ENCODE assay signal across 11 cellular contexts in the genomic region with DNA sequence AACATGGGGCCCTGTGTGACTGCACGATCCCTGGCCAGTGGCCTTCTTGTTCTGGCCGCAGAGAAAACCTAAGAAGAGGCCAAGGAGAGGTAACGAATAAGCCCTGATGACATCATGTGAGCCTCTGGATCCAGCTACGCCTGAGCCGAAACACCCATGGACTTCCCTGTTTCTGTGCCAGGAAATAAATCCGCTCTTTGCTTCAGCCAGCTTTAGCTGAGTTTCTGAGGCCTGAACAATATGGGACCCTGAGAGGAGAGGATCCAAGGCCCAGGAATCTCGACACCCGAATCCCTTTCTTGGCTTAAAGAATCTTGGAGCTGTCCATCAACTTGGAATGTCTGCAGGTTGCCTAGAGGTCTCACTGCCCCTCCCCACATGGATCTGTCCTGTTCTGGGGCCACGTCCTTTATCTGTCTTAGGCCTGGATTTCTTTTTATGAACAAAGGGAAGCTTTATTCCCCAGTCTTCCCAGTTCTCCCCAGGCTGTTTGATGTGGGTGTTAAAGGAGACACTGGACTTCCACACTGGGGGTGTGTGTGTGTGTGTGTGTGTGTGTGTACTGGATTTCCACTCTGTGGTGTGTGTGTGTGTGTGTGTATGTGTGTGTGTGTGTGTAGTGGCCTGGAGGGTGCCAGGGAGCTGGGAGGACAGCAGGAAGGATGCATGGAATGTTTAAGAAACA. TPM values are rescaled to one million over a fixed set of nuclear protein-coding genes. Genes with fewer than 3 reads are reported as not detected.
A peak's percentile ranks its signal among the peaks of the same experiment; 100 is the strongest.
DNase-seq lines count a peak whose midpoint lies in the region; ATAC-seq and TF ChIP-seq lines count a peak whose summit lies in the region.
"Had no signal": no experiment of that assay in that cellular context is flagged by ENCODE, and none has a peak within 500 bp of the region (broad histone marks: within the 10 kb centered on the region; RNA-seq: fewer than 3 reads in every experiment).

No MANE protein-coding gene starts in this region.

- H3K27ac ChIP-seq in 22Rv1: peak overlapping the region; percentile 89

- ATAC-seq in GM19328 (IDR thresholded peaks at IDR 0.05; ENCODE audit: unreplicated experiment) (no peak), HG03025 (IDR thresholded peaks at IDR 0.05; ENCODE audit: low FRiP score, unreplicated experiment) (no peak)

- peaks cover 8% of the 10 kb centered on the region for H3K9me3 Mint-ChIP-seq in nephron progenitor cell

- no peak overlapping the region for H3K4me3 ChIP-seq in fibroblast of pulmonary artery (replicated peaks; ENCODE audit: low read depth, low read length)

- H3K27ac Mint-ChIP-seq in nephron progenitor cell: peak overlapping the region; percentile 76

- peaks cover 33% of the 10 kb centered on the region for H3K4me1 Mint-ChIP-seq in nephron progenitor cell

- peak; percentile 67 for DNase-seq in SK-MEL-5 (ENCODE audit: low read depth, low spot score)
- peak; percentile 71 for DNase-seq in fibroblast of pulmonary artery (ENCODE audit: low read depth)
- no peak for DNase-seq in nephron progenitor cell
- no peak for DNase-seq in activated CD8-positive, alpha-beta memory T cell treated with anti-CD3 and anti-CD28 coated beads for 24 hours
- DNase-seq in stimulated activated CD4-positive, alpha-beta T cell treated with anti-CD3 and anti-CD28 coated beads, Interleukin-4, amount 100 ng/mL, for 4 hours: no peak
- DNase-seq: AML-193, naive B cell, NCI-H2081 treated with DMSO at 0.1 percent for 48 hours had no signal

- peaks cover 23% of the 10 kb centered on the region for H3K36me3 Mint-ChIP-seq in nephron progenitor cell (ENCODE audit: low read depth)
- H3K36me3 Mint-ChIP-seq: naive B cell had no signal

- TF ChIP-seq CTCF in 22Rv1 (IDR thresholded peaks at IDR 0.05) (no peak), fibroblast of pulmonary artery (IDR thresholded peaks at IDR 0.05; ENCODE audit: low read length, missing control alignments) (no peak), nephron progenitor cell (IDR thresholded peaks at IDR 0.05) (no peak)

- in situ Hi-C loops in SK-MEL-5 (cut with HindIII; ENCODE audit: low pct_unique_long_range_greater_than_20kb, low sequenced_read_pairs): no loop called here

- H3K4me3 Mint-ChIP-seq in nephron progenitor cell: no peak overlapping the region

- H3K27me3 Mint-ChIP-seq in nephron progenitor cell (ENCODE audit: low read depth, poor library complexity): peaks cover 10% of the 10 kb centered on the region

RNA-seq across cellular contexts. Expression of a gene that starts 13.7 kb away (rescaled TPM):
- 53.9 and 57.1 TPM in 2 replicates for total RNA-seq in SK-MEL-5 (2014; rRNA removed; shearing (Covaris generic))
- polyA plus RNA-seq in SK-MEL-5 (2015; cell fraction: cytosol; rRNA removed): 70.4 and 75.0 TPM in 2 replicates
- 17.7 and 39.4 TPM in 2 replicates for polyA plus RNA-seq in SK-MEL-5 (2015; cell fraction: nucleus; rRNA removed)

RNA-seq across cellular contexts. Expression of a gene that starts 53.2 kb away (rescaled TPM):
- total RNA-seq in SK-MEL-5 (2014; rRNA removed; shearing (Covaris generic)): 88.1 and 95.8 TPM in 2 replicates
- polyA plus RNA-seq in SK-MEL-5 (2015; cell fraction: cytosol; rRNA removed): 94.5 and 112 TPM in 2 replicates
- 51.9 and 52.3 TPM in 2 replicates for polyA plus RNA-seq in SK-MEL-5 (2015; cell fraction: nucleus; rRNA removed)

RNA-seq across cellular contexts. Expression of a gene that starts 53.8 kb away (rescaled TPM):
- 9.4 and 12.7 TPM in 2 replicates for total RNA-seq in SK-MEL-5 (2014; rRNA removed; shearing (Covaris generic))
- 44.1 and 52.5 TPM in 2 replicates for polyA plus RNA-seq in SK-MEL-5 (2015; cell fraction: cytosol; rRNA removed)
- polyA plus RNA-seq in SK-MEL-5 (2015; cell fraction: nucleus; rRNA removed): 24.4 and 30.5 TPM in 2 replicates

Comparison
In these comparisons a context has a peak if more than half of its experiments do, and no peak if none do; other contexts are left out.
1. DNase-seq: peak in SK-MEL-5 (single experiment) and fibroblast of pulmonary artery (single experiment); none in nephron progenitor cell (single experiment), activated CD8-positive, alpha-beta memory T cell treated with anti-CD3 and anti-CD28 coated beads for 24 hours (single experiment) and stimulated activated CD4-positive, alpha-beta T cell treated with anti-CD3 and anti-CD28 coated beads, Interleukin-4, amount 100 ng/mL, for 4 hours (0 of 2).